Comparison of ENCODE assay signal across 1 cellular context in the genomic region with DNA sequence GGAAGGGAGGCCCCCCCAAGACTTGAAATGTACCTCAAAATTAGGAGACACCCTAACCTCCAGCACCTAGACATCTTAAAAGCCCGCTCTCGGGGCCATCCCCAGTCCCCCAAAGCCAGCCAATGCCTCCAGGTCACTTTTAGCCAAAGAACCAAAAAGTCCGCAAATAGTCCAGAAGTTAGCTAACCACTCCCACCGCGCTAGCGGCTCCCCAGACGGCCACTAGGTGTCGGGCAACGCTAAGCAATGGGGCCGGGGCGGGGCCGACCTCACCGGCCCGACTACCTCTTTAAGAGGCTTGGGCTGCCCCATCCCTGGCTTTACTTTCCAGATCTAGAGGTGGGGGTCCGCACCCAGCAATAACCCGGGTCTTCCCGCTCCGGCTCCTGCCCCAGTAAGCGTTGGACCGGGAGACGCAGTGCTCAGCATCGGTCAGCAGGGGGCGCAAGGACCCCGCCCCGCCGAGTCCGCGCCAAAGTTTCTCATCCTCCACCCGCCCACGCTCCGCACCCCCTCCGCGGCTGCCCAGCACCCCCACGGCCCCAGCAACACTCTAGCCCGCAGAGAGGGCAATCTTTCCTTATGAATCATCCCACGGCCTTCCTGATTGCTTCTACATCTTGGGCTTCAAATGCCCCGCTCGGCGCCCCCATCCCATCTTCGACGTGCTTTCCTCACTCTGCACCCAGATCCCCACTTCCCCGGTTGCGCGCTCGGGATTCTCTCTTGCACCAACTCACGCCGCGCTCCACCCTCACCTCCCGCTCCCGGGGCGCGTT.
TF ChIP-seq lines count a peak whose summit lies in the region.

No MANE protein-coding gene starts in this region.

TF ChIP-seq in GM12878, 131 proteins besides CTCF, POLR2A, EP300 and RAD21 (continues in another document):
- TF ChIP-seq, protein P1, sequence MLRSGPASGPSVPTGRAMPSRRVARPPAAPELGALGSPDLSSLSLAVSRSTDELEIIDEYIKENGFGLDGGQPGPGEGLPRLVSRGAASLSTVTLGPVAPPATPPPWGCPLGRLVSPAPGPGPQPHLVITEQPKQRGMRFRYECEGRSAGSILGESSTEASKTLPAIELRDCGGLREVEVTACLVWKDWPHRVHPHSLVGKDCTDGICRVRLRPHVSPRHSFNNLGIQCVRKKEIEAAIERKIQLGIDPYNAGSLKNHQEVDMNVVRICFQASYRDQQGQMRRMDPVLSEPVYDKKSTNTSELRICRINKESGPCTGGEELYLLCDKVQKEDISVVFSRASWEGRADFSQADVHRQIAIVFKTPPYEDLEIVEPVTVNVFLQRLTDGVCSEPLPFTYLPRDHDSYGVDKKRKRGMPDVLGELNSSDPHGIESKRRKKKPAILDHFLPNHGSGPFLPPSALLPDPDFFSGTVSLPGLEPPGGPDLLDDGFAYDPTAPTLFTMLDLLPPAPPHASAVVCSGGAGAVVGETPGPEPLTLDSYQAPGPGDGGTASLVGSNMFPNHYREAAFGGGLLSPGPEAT (IDR thresholded peaks at IDR 0.05; ENCODE audit: low read depth), result peak; percentile 13; the same call in 1 of the 2 replicates
- peak; percentile 74 for TF ChIP-seq NR2F1 (conservative IDR thresholded peaks at IDR 0.05)
- peak in 1 of 2 experiments; percentile 19; a peak in 1 of 4 replicates for TF ChIP-seq BHLHE40 (IDR thresholded peaks at IDR 0.05; ENCODE audit: borderline replicate concordance in 1 of 2, low read depth in 2 of 2, low read length in 1 of 2)
- no peak for TF ChIP-seq HCFC1 (IDR thresholded peaks at IDR 0.05; ENCODE audit: low read length)
- no peak for TF ChIP-seq EED (IDR thresholded peaks at IDR 0.05; ENCODE audit: low read depth)
- TF ChIP-seq, protein P2, sequence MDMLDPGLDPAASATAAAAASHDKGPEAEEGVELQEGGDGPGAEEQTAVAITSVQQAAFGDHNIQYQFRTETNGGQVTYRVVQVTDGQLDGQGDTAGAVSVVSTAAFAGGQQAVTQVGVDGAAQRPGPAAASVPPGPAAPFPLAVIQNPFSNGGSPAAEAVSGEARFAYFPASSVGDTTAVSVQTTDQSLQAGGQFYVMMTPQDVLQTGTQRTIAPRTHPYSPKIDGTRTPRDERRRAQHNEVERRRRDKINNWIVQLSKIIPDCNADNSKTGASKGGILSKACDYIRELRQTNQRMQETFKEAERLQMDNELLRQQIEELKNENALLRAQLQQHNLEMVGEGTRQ (IDR thresholded peaks at IDR 0.05; ENCODE audit: borderline replicate concordance, low read depth, low read length), result no peak
- TF ChIP-seq, protein P3, sequence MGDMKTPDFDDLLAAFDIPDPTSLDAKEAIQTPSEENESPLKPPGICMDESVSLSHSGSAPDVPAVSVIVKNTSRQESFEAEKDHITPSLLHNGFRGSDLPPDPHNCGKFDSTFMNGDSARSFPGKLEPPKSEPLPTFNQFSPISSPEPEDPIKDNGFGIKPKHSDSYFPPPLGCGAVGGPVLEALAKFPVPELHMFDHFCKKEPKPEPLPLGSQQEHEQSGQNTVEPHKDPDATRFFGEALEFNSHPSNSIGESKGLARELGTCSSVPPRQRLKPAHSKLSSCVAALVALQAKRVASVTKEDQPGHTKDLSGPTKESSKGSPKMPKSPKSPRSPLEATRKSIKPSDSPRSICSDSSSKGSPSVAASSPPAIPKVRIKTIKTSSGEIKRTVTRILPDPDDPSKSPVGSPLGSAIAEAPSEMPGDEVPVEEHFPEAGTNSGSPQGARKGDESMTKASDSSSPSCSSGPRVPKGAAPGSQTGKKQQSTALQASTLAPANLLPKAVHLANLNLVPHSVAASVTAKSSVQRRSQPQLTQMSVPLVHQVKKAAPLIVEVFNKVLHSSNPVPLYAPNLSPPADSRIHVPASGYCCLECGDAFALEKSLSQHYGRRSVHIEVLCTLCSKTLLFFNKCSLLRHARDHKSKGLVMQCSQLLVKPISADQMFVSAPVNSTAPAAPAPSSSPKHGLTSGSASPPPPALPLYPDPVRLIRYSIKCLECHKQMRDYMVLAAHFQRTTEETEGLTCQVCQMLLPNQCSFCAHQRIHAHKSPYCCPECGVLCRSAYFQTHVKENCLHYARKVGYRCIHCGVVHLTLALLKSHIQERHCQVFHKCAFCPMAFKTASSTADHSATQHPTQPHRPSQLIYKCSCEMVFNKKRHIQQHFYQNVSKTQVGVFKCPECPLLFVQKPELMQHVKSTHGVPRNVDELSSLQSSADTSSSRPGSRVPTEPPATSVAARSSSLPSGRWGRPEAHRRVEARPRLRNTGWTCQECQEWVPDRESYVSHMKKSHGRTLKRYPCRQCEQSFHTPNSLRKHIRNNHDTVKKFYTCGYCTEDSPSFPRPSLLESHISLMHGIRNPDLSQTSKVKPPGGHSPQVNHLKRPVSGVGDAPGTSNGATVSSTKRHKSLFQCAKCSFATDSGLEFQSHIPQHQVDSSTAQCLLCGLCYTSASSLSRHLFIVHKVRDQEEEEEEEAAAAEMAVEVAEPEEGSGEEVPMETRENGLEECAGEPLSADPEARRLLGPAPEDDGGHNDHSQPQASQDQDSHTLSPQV (IDR thresholded peaks at IDR 0.05), result peak; percentile 92
- TF ChIP-seq YY1 (IDR thresholded peaks at IDR 0.05; ENCODE audit: low read depth, low read length), result peak; percentile 48; the same call in 1 of the 2 replicates
- TF ChIP-seq SMC3 (IDR thresholded peaks at IDR 0.05; ENCODE audit: borderline replicate concordance, low read length), result peak; percentile 92
- TF ChIP-seq SMARCA5 (IDR thresholded peaks at IDR 0.05), result peak; percentile 94
- TF ChIP-seq KLF5 (IDR thresholded peaks at IDR 0.05; ENCODE audit: partially characterized antibody), result peak; percentile 43
- TF ChIP-seq, protein P4, sequence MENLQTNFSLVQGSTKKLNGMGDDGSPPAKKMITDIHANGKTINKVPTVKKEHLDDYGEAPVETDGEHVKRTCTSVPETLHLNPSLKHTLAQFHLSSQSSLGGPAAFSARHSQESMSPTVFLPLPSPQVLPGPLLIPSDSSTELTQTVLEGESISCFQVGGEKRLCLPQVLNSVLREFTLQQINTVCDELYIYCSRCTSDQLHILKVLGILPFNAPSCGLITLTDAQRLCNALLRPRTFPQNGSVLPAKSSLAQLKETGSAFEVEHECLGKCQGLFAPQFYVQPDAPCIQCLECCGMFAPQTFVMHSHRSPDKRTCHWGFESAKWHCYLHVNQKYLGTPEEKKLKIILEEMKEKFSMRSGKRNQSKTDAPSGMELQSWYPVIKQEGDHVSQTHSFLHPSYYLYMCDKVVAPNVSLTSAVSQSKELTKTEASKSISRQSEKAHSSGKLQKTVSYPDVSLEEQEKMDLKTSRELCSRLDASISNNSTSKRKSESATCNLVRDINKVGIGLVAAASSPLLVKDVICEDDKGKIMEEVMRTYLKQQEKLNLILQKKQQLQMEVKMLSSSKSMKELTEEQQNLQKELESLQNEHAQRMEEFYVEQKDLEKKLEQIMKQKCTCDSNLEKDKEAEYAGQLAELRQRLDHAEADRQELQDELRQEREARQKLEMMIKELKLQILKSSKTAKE (IDR thresholded peaks at IDR 0.05; ENCODE audit: low read depth, poor library complexity, severe bottlenecking), result peak; percentile 51
- no peak for TF ChIP-seq RELA (IDR thresholded peaks at IDR 0.05; ENCODE audit: borderline replicate concordance, partially characterized antibody)
- no peak for TF ChIP-seq CHD4 (IDR thresholded peaks at IDR 0.05)
- TF ChIP-seq, protein P5, sequence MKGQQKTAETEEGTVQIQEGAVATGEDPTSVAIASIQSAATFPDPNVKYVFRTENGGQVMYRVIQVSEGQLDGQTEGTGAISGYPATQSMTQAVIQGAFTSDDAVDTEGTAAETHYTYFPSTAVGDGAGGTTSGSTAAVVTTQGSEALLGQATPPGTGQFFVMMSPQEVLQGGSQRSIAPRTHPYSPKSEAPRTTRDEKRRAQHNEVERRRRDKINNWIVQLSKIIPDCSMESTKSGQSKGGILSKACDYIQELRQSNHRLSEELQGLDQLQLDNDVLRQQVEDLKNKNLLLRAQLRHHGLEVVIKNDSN (IDR thresholded peaks at IDR 0.05; ENCODE audit: borderline replicate concordance, extremely low read length, insufficient read depth, low read depth, low read length), result no peak
- TF ChIP-seq MYC (IDR thresholded peaks at IDR 0.05; ENCODE audit: insufficient read depth, insufficient read length, insufficient replicate concordance, low read length, severe bottlenecking), result no peak
- TF ChIP-seq IRF4 (IDR thresholded peaks at IDR 0.05; ENCODE audit: low read depth, low read length), result 0 out of 2 replicates have a peak, but pooled peaks have one; percentile 42
- TF ChIP-seq, protein P6, sequence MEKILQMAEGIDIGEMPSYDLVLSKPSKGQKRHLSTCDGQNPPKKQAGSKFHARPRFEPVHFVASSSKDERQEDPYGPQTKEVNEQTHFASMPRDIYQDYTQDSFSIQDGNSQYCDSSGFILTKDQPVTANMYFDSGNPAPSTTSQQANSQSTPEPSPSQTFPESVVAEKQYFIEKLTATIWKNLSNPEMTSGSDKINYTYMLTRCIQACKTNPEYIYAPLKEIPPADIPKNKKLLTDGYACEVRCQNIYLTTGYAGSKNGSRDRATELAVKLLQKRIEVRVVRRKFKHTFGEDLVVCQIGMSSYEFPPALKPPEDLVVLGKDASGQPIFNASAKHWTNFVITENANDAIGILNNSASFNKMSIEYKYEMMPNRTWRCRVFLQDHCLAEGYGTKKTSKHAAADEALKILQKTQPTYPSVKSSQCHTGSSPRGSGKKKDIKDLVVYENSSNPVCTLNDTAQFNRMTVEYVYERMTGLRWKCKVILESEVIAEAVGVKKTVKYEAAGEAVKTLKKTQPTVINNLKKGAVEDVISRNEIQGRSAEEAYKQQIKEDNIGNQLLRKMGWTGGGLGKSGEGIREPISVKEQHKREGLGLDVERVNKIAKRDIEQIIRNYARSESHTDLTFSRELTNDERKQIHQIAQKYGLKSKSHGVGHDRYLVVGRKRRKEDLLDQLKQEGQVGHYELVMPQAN (conservative IDR thresholded peaks at IDR 0.05), result 0 out of 2 replicates have a peak, but pooled peaks have one; percentile 22
- TF ChIP-seq RB1 (IDR thresholded peaks at IDR 0.05; ENCODE audit: borderline replicate concordance), result peak; percentile 98
- no peak; the same call in 1 of the 2 replicates for TF ChIP-seq MTA2 (IDR thresholded peaks at IDR 0.05; ENCODE audit: low read depth)
- no peak for TF ChIP-seq SMAD1 (IDR thresholded peaks at IDR 0.05; ENCODE audit: low read depth, partially characterized antibody)
- TF ChIP-seq, protein P7, sequence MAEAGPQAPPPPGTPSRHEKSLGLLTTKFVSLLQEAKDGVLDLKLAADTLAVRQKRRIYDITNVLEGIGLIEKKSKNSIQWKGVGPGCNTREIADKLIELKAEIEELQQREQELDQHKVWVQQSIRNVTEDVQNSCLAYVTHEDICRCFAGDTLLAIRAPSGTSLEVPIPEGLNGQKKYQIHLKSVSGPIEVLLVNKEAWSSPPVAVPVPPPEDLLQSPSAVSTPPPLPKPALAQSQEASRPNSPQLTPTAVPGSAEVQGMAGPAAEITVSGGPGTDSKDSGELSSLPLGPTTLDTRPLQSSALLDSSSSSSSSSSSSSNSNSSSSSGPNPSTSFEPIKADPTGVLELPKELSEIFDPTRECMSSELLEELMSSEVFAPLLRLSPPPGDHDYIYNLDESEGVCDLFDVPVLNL (IDR thresholded peaks at IDR 0.05; ENCODE audit: low read depth, low read length), result no peak
- peak; percentile 90; the same call in 1 of the 2 replicates for TF ChIP-seq ZNF207 (IDR thresholded peaks at IDR 0.05; ENCODE audit: borderline replicate concordance)
- peak; percentile 42; the same call in 1 of the 2 replicates for TF ChIP-seq CREB1 (IDR thresholded peaks at IDR 0.05; ENCODE audit: low read depth)
- no peak for TF ChIP-seq PML (IDR thresholded peaks at IDR 0.05; ENCODE audit: low read length)
- TF ChIP-seq BACH1 (IDR thresholded peaks at IDR 0.05; ENCODE audit: borderline replicate concordance), result peak; percentile 46; the same call in 1 of the 2 replicates
- TF ChIP-seq, protein P8, sequence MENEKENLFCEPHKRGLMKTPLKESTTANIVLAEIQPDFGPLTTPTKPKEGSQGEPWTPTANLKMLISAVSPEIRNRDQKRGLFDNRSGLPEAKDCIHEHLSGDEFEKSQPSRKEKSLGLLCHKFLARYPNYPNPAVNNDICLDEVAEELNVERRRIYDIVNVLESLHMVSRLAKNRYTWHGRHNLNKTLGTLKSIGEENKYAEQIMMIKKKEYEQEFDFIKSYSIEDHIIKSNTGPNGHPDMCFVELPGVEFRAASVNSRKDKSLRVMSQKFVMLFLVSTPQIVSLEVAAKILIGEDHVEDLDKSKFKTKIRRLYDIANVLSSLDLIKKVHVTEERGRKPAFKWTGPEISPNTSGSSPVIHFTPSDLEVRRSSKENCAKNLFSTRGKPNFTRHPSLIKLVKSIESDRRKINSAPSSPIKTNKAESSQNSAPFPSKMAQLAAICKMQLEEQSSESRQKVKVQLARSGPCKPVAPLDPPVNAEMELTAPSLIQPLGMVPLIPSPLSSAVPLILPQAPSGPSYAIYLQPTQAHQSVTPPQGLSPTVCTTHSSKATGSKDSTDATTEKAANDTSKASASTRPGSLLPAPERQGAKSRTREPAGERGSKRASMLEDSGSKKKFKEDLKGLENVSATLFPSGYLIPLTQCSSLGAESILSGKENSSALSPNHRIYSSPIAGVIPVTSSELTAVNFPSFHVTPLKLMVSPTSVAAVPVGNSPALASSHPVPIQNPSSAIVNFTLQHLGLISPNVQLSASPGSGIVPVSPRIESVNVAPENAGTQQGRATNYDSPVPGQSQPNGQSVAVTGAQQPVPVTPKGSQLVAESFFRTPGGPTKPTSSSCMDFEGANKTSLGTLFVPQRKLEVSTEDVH (IDR thresholded peaks at IDR 0.05; ENCODE audit: low read depth, partially characterized antibody), result no peak
- TF ChIP-seq, protein P9, sequence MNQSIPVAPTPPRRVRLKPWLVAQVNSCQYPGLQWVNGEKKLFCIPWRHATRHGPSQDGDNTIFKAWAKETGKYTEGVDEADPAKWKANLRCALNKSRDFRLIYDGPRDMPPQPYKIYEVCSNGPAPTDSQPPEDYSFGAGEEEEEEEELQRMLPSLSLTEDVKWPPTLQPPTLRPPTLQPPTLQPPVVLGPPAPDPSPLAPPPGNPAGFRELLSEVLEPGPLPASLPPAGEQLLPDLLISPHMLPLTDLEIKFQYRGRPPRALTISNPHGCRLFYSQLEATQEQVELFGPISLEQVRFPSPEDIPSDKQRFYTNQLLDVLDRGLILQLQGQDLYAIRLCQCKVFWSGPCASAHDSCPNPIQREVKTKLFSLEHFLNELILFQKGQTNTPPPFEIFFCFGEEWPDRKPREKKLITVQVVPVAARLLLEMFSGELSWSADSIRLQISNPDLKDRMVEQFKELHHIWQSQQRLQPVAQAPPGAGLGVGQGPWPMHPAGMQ (IDR thresholded peaks at IDR 0.05; ENCODE audit: borderline replicate concordance), result no peak
- no peak for TF ChIP-seq NR2C2 (IDR thresholded peaks at IDR 0.05; ENCODE audit: borderline replicate concordance, control insufficient read depth, insufficient read length, low read depth)
